ENCODE assay signal across 11 cellular contexts in the genomic region with DNA sequence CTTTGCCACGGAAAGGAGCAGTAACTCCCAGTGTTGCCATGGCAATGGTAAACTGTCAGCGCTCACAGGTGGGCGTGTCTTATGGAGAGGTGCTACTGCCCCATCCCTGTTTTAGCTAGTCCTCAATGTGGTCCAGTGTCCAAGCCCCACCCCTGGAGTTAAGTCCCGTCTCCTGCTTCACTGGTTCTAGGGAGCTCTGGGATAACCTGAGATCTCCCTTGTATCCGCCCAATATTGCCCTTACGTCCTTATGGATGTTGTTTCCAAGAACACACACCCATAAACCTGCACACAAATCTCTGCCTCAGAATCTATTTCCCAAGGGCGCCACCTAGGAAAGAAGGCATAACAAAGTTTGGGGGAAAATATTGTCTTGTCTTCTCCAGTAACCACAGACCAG.
DNase-seq lines count a peak whose midpoint lies in the region; ATAC-seq, FAIRE-seq and TF ChIP-seq lines count a peak whose summit lies in the region.
"Had no signal": no experiment of that assay in that cellular context is flagged by ENCODE, and none has a peak within 500 bp of the region (broad histone marks: within the 10 kb centered on the region; RNA-seq: fewer than 3 reads in every experiment).

No MANE protein-coding gene starts in this region.

- H3K36me3 Mint-ChIP-seq in CD8-positive, alpha-beta memory T cell, result no peaks in the 10 kb centered on the region
- H3K36me3 Mint-ChIP-seq: activated naive CD8-positive, alpha-beta T cell had no signal

- in situ Hi-C loops in transverse colon (cut with MboI; ENCODE audit: low pct_ligation_motif_present in 1 of 4, low pct_unique_long_range_greater_than_20kb in 1 of 4, low sequenced_read_pairs in 3 of 4), result no loop called here

- H3K4me3 ChIP-seq in CD8-positive, alpha-beta memory T cell (ENCODE audit: low read length), result no peak overlapping the region
- H3K4me3 ChIP-seq in PC-3 (ENCODE audit: low read length), result no peak overlapping the region
- no peak overlapping the region for H3K4me3 ChIP-seq in keratinocyte (ENCODE audit: control insufficient read depth in 2 of 3, extremely low read depth in 1 of 3, insufficient read depth in 2 of 3, low read depth in 1 of 3, low read length in 3 of 3)
- H3K4me3 ChIP-seq in transverse colon, result no peak overlapping the region
- H3K4me3 ChIP-seq: esophagus muscularis mucosa, SJSA1 had no signal

- TF ChIP-seq CTCF in PC-3 (conservative IDR thresholded peaks at IDR 0.05; ENCODE audit: low read depth, low read length) (peak; percentile 66), keratinocyte (optimal IDR thresholded peaks at IDR 0.05 in 1 of 3, IDR thresholded peaks at IDR 0.05 in 1 of 3, conservative IDR thresholded peaks at IDR 0.05 in 1 of 3; ENCODE audit: extremely low read depth in 1 of 3, insufficient read depth in 2 of 3, low read length in 3 of 3) (peak; percentile 23 to 44 (median 29)), transverse colon (IDR thresholded peaks at IDR 0.05) (no peak)

- no peaks in the 10 kb centered on the region for H3K9me1 ChIP-seq in keratinocyte (ENCODE audit: control insufficient read depth, extremely low read depth, insufficient read depth, low read length)

- H2AFZ ChIP-seq in PC-3 (ENCODE audit: low read length) (no peak overlapping the region), keratinocyte (ENCODE audit: control insufficient read depth, low read length) (no peak overlapping the region)

- dilution Hi-C loops in keratinocyte (cut with MboI; ENCODE audit: extremely low pct_ligation_motif_present, low sequenced_read_pairs), result no loop called here

- H3K9me2 ChIP-seq in PC-3 (replicated peaks; ENCODE audit: low read length), result no peaks in the 10 kb centered on the region

- no peaks in the 10 kb centered on the region for H3K27me3 ChIP-seq in CD8-positive, alpha-beta memory T cell (ENCODE audit: insufficient read depth, low read length, poor library complexity, severe bottlenecking)
- H3K27me3 ChIP-seq in PC-3 (ENCODE audit: low read length) (no peaks in the 10 kb centered on the region), keratinocyte (ENCODE audit: control insufficient read depth, extremely low read depth, insufficient read depth, low read length) (no peaks in the 10 kb centered on the region), transverse colon (no peaks in the 10 kb centered on the region)
- H3K27me3 ChIP-seq: SJSA1 had no signal

- H3K9ac ChIP-seq in PC-3 (ENCODE audit: low read length) (no peak overlapping the region), keratinocyte (ENCODE audit: control insufficient read depth, extremely low read depth, insufficient read depth, low read length) (no peak overlapping the region)

- H3K4me3 Mint-ChIP-seq in CD8-positive, alpha-beta memory T cell, result peak overlapping the region in 4 of 7 donors; percentile 3 to 84 (median 77)

- peak; percentile 20 for ATAC-seq in GM19351 (IDR thresholded peaks at IDR 0.05; ENCODE audit: unreplicated experiment)
- ATAC-seq in PC-3, result peak; percentile 15; the same call in 1 of the 2 replicates
- no peak for ATAC-seq in GM19328 (IDR thresholded peaks at IDR 0.05; ENCODE audit: unreplicated experiment)
- no peak for ATAC-seq in HG02852 (IDR thresholded peaks at IDR 0.05; ENCODE audit: unreplicated experiment)
- no peak for ATAC-seq in HG03521 (IDR thresholded peaks at IDR 0.05; ENCODE audit: unreplicated experiment)

- CTCF ChIA-PET in CD8-positive, alpha-beta memory T cell (lab: Charles Lee), result interaction anchor here (0.7 to 1.4 kb wide), 3 partner anchors 14 to 691 kb away, joined by 3 to 4 read pairs (median 4); a partner anchor contains a TSS
- CTCF ChIA-PET in PC-3 (lab: Charles Lee), result no interaction called here

- intact Hi-C loops in PC-3 (cut with micrococcal nuclease), result no loop called here
- intact Hi-C loops in transverse colon (cut with DNase I; ENCODE audit: low total_unique reads), result no loop called here

- no TSS peak for BruUV-seq in PC-3 (replicated peaks; lab: Mats Ljungman, UMichigan)

- H3F3A ChIP-seq in PC-3 (ENCODE audit: low read length, unreplicated experiment), result no peaks in the 10 kb centered on the region

- no peak for TF ChIP-seq POLR2A in transverse colon (IDR thresholded peaks at IDR 0.05)

- peak overlapping the region in 3 of 8 donors; percentile 44 to 68 (median 57) for H3K27ac Mint-ChIP-seq in CD8-positive, alpha-beta memory T cell

- no peaks in the 10 kb centered on the region for H3K36me3 ChIP-seq in CD8-positive, alpha-beta memory T cell (ENCODE audit: insufficient read depth, low read length)
- no peaks in the 10 kb centered on the region for H3K36me3 ChIP-seq in PC-3 (ENCODE audit: low read depth, low read length)
- no peaks in the 10 kb centered on the region for H3K36me3 ChIP-seq in keratinocyte (ENCODE audit: control insufficient read depth in 2 of 2, extremely low read depth in 1 of 2, insufficient read depth in 2 of 2, low read length in 2 of 2)
- no peaks in the 10 kb centered on the region for H3K36me3 ChIP-seq in transverse colon
- H3K36me3 ChIP-seq: esophagus muscularis mucosa, SJSA1 had no signal

- POLR2A ChIA-PET in CD8-positive, alpha-beta memory T cell (lab: Charles Lee), result no interaction called here
- POLR2A ChIA-PET in PC-3 (lab: Charles Lee; ENCODE audit: unreplicated experiment), result no interaction called here

- H3K4me1 ChIP-seq in CD8-positive, alpha-beta memory T cell (ENCODE audit: insufficient read depth, low read length), result peaks cover 26% of the 10 kb centered on the region
- H3K4me1 ChIP-seq in PC-3 (ENCODE audit: insufficient read depth, low read length) (no peaks in the 10 kb centered on the region; the same call in 1 of the 2 replicates), keratinocyte (ENCODE audit: control insufficient read depth, extremely low read depth, insufficient read depth, low read length) (no peaks in the 10 kb centered on the region), transverse colon (peaks cover 0 to 9% (median 3%) of the 10 kb centered on the region in 4 donors)

- H3K9me3 Mint-ChIP-seq in CD8-positive, alpha-beta memory T cell, result no peaks in the 10 kb centered on the region

- peaks cover 18 to 40% (median 35%) of the 10 kb centered on the region in 3 donors for H3K4me1 Mint-ChIP-seq in CD8-positive, alpha-beta memory T cell

- no peak for DNase-seq in CD8-positive, alpha-beta memory T cell
- DNase-seq in PC-3 (peak; percentile 45), keratinocyte (ENCODE audit: low read depth, low spot score) (no peak), transverse colon (no peak)

- FAIRE-seq in keratinocyte (lab: Jason Lieb, UNC), result no peak

- H3K4me2 ChIP-seq in PC-3 (ENCODE audit: low read length) (no peak overlapping the region), keratinocyte (ENCODE audit: control insufficient read depth, extremely low read depth, insufficient read depth, low read depth, low read length) (no peak overlapping the region)

- peaks cover 0 to 6% of the 10 kb centered on the region in 2 donors for H3K27me3 Mint-ChIP-seq in CD8-positive, alpha-beta memory T cell
- H3K27me3 Mint-ChIP-seq: activated naive CD8-positive, alpha-beta T cell had no signal

- no peaks in the 10 kb centered on the region for H3K9me3 ChIP-seq in CD8-positive, alpha-beta memory T cell (ENCODE audit: low read length)
- H3K9me3 ChIP-seq in PC-3 (ENCODE audit: low read length) (no peaks in the 10 kb centered on the region), keratinocyte (ENCODE audit: control insufficient read depth, low read depth, low read length) (no peaks in the 10 kb centered on the region), transverse colon (no peaks in the 10 kb centered on the region)
- H3K9me3 ChIP-seq: esophagus muscularis mucosa, SJSA1 had no signal

- WGBS in transverse colon (ENCODE audit: low coverage in 1 of 2), 2 donors, result 47 to 57% methylated on average over 5 to 7 of the region's 7 CpGs

- no peaks in the 10 kb centered on the region for H3K79me2 ChIP-seq in PC-3 (ENCODE audit: low read length)
- no peaks in the 10 kb centered on the region for H3K79me2 ChIP-seq in keratinocyte (ENCODE audit: control insufficient read depth, insufficient read depth, low read length)

- no peak for TF ChIP-seq EP300 in transverse colon (IDR thresholded peaks at IDR 0.05; ENCODE audit: low read depth)

- no peaks in the 10 kb centered on the region for H4K20me1 ChIP-seq in PC-3 (ENCODE audit: low read length)
- H4K20me1 ChIP-seq in keratinocyte (ENCODE audit: control insufficient read depth, extremely low read depth, insufficient read depth, low read length), result no peaks in the 10 kb centered on the region

- H3K27ac ChIP-seq in CD8-positive, alpha-beta memory T cell (ENCODE audit: low read depth, low read length), result no peak overlapping the region
- H3K27ac ChIP-seq in PC-3 (ENCODE audit: low read length) (no peak overlapping the region), keratinocyte (ENCODE audit: control insufficient read depth, insufficient read depth, low read length) (no peak overlapping the region), transverse colon (no peak overlapping the region)
- H3K27ac ChIP-seq: esophagus muscularis mucosa, SJSA1 had no signal

Comparison
In these comparisons a context has a peak if more than half of its experiments do, and no peak if none do; other contexts are left out.
1. ATAC-seq: peak in GM19351 (single experiment) and PC-3 (single experiment); none in GM19328 (single experiment), HG02852 (single experiment) and HG03521 (single experiment).
2. CTCF ChIP-seq: peak in PC-3 (single experiment) and keratinocyte (3 of 3); none in transverse colon (0 of 5).